In genomic region chr10:10477859-10478258, GRCh38 we compare ENCODE assay signal across 20 cellular contexts.
DNase-seq lines count a peak whose midpoint lies in the region; ATAC-seq and TF ChIP-seq lines count a peak whose summit lies in the region.
"Had no signal": no experiment of that assay in that cellular context is flagged by ENCODE, and none has a peak within 500 bp of the region (broad histone marks: within the 10 kb centered on the region; RNA-seq: fewer than 3 reads in every experiment).

No MANE protein-coding gene starts in this region.

- no peaks in the 10 kb centered on the region for H3K27me3 Mint-ChIP-seq in osteocyte (ENCODE audit: unreplicated experiment)
- peaks cover 21 to 23% of the 10 kb centered on the region in 2 donors for H3K27me3 Mint-ChIP-seq in T-cell

- H3K36me3 Mint-ChIP-seq in osteocyte (ENCODE audit: unreplicated experiment) = no peaks in the 10 kb centered on the region
- no peaks in the 10 kb centered on the region for H3K36me3 Mint-ChIP-seq in T-cell
- H3K36me3 Mint-ChIP-seq: CD14-positive monocyte; CD8-positive, alpha-beta memory T cell had no signal

- no peak for ATAC-seq in T-cell (replicated peaks in 1 of 4)

- CTCF ChIA-PET in T-cell (lab: Charles Lee) = no interaction called here

- H3K9me3 Mint-ChIP-seq in osteocyte (ENCODE audit: unreplicated experiment) = peaks cover 2% of the 10 kb centered on the region
- H3K9me3 Mint-ChIP-seq in T-cell = peaks cover 0 to 6% (median 4%) of the 10 kb centered on the region in 3 donors

- H3K4me1 Mint-ChIP-seq in osteocyte (ENCODE audit: unreplicated experiment) = peaks cover 23% of the 10 kb centered on the region
- H3K4me1 Mint-ChIP-seq in T-cell = no peaks in the 10 kb centered on the region
- H3K4me1 Mint-ChIP-seq: CD14-positive monocyte; CD8-positive, alpha-beta memory T cell had no signal

- no peak for TF ChIP-seq CTCF in osteocyte (IDR thresholded peaks at IDR 0.05)

- no peak overlapping the region for H3K4me3 Mint-ChIP-seq in osteocyte (ENCODE audit: unreplicated experiment)
- no peak overlapping the region for H3K4me3 Mint-ChIP-seq in T-cell
- H3K4me3 Mint-ChIP-seq: CD14-positive monocyte; CD8-positive, alpha-beta memory T cell had no signal

- POLR2A ChIA-PET in T-cell (lab: Charles Lee) = no interaction called here

- DNase-seq in EH (ENCODE audit: low read depth) (peak; percentile 0), amniotic epithelial cell (ENCODE audit: low read depth) (peak; percentile 14), foreskin melanocyte (peak; percentile 32), osteocyte (ENCODE audit: extremely low spot score, unreplicated experiment) (no peak), T-cell (no peak), medulla oblongata (ENCODE audit: extremely low spot score) (no peak), NCI-H510A treated with DMSO at 0.1 percent for 48 hours (lab: John Stamatoyannopoulos, UW) (no peak), NCI-H2196 treated with DMSO at 0.1 percent for 48 hours (lab: John Stamatoyannopoulos, UW; ENCODE audit: unreplicated experiment) (no peak)
- DNase-seq: BE2C; CD8-positive, alpha-beta memory T cell; DMS79 treated with DMSO at 0.1 percent for 48 hours; H7; NCI-H1048; NCI-H1417 treated with DMSO at 0.1 percent for 48 hours; NCI-H187; NCI-H2081 treated with DMSO at 0.1 percent for 48 hours; NCI-H2171; Right ventricle myocardium superior; RPMI8226 had no signal

- H3K27ac Mint-ChIP-seq in osteocyte (ENCODE audit: unreplicated experiment) = peak overlapping the region; percentile 58
- H3K27ac Mint-ChIP-seq in T-cell = no peak overlapping the region
- H3K27ac Mint-ChIP-seq: CD14-positive monocyte; CD8-positive, alpha-beta memory T cell had no signal

Comparison
In these comparisons a context has a peak if more than half of its experiments do, and no peak if none do; other contexts are left out.
1. DNase-seq: peak in EH (single experiment), amniotic epithelial cell (single experiment) and foreskin melanocyte (single experiment); none in osteocyte (single experiment), T-cell (0 of 34), medulla oblongata (single experiment), NCI-H510A treated with DMSO at 0.1 percent for 48 hours (single experiment) and NCI-H2196 treated with DMSO at 0.1 percent for 48 hours (single experiment).